In genomic region chr12:122894173-122895121, GRCh38 we compare ENCODE assay signal across 8 cellular contexts. TPM values are rescaled to one million over a fixed set of nuclear protein-coding genes. Genes with fewer than 3 reads are reported as not detected.
DNase-seq lines count a peak whose midpoint lies in the region; ATAC-seq and TF ChIP-seq lines count a peak whose summit lies in the region.

No MANE protein-coding gene starts in this region.

- H3K36me3 Mint-ChIP-seq in neural progenitor cell: peaks cover 2% of the 10 kb centered on the region

- 24 to 30% methylated on average over 15 of the region's 15 CpGs for WGBS in esophagus, 2 donors

- H3K4me2 ChIP-seq in DND-41 (ENCODE audit: insufficient read depth, low read length) (peak overlapping the region; percentile 84), neural progenitor cell (peak overlapping the region; percentile 94)

- H3K9ac ChIP-seq in DND-41 (ENCODE audit: low read depth, low read length): peak overlapping the region; percentile 83
- H3K9ac ChIP-seq in SK-N-MC (ENCODE audit: insufficient read length): peak overlapping the region; percentile 93
- H3K9ac ChIP-seq in neural progenitor cell: no peak overlapping the region

- H3K27me3 Mint-ChIP-seq in neural progenitor cell (ENCODE audit: insufficient read depth, low read depth): peaks cover 12% of the 10 kb centered on the region

- peak overlapping the region; percentile 66; the same call in 1 of the 2 replicates for H3K27ac ChIP-seq in DND-41 (ENCODE audit: low read length)
- peak overlapping the region; percentile 67 for H3K27ac ChIP-seq in SK-N-MC
- peak overlapping the region; percentile 89 to 95 for H3K27ac ChIP-seq in esophagus (ENCODE audit: low read depth in 2 of 2, low read length in 1 of 2)
- no peak overlapping the region for H3K27ac ChIP-seq in neural progenitor cell

- H2AFZ ChIP-seq in DND-41 (ENCODE audit: low read depth, low read length) (no peak overlapping the region), neural progenitor cell (replicated peaks) (no peak overlapping the region)

- no peaks in the 10 kb centered on the region for H3K9me3 Mint-ChIP-seq in neural progenitor cell

- H3K27ac Mint-ChIP-seq in neural progenitor cell: peak overlapping the region; percentile 57

- no peak for TF ChIP-seq CTCF in DND-41 (IDR thresholded peaks at IDR 0.05; ENCODE audit: borderline replicate concordance, extremely low read depth, low read length, poor library complexity, severe bottlenecking)
- TF ChIP-seq CTCF in neural progenitor cell (IDR thresholded peaks at IDR 0.05): no peak

- H3K4me1 ChIP-seq in DND-41 (ENCODE audit: insufficient read depth, low read length) (peaks cover 93% of the 10 kb centered on the region), esophagus (ENCODE audit: control insufficient read depth in 2 of 2, insufficient read depth in 2 of 2, low read length in 1 of 2) (peaks cover 0 to 5% of the 10 kb centered on the region in 2 donors), neural progenitor cell (peaks cover 36% of the 10 kb centered on the region)

- H4K20me1 ChIP-seq in DND-41 (ENCODE audit: insufficient read depth, low read length) (peaks cover 15% of the 10 kb centered on the region; the same call in 1 of the 2 replicates), neural progenitor cell (ENCODE audit: low read depth) (peaks cover 56% of the 10 kb centered on the region)

- H3K36me3 ChIP-seq in DND-41 (ENCODE audit: insufficient read depth, low read length) (peaks cover 5% of the 10 kb centered on the region; the same call in 1 of the 2 replicates), SK-N-MC (ENCODE audit: insufficient read depth, low read length) (no peaks in the 10 kb centered on the region), esophagus (ENCODE audit: control insufficient read depth in 2 of 2, insufficient read depth in 2 of 2, low read length in 1 of 2) (no peaks in the 10 kb centered on the region), neural progenitor cell (no peaks in the 10 kb centered on the region)

- no peak; the same call in 2 of the 3 replicates for ATAC-seq in DND-41 (ENCODE audit: insufficient read depth, low read depth)
- no peak for ATAC-seq in HG03354 (IDR thresholded peaks at IDR 0.05; ENCODE audit: poor library complexity, severe bottlenecking, unreplicated experiment)
- ATAC-seq in HG02938 (IDR thresholded peaks at IDR 0.05; ENCODE audit: unreplicated experiment): no peak

- no peaks in the 10 kb centered on the region for H3K27me3 ChIP-seq in DND-41 (ENCODE audit: insufficient read depth, low read length, poor library complexity)
- H3K27me3 ChIP-seq in esophagus (ENCODE audit: control insufficient read depth in 1 of 2, insufficient read depth in 2 of 2, low read length in 2 of 2): no peaks in the 10 kb centered on the region
- H3K27me3 ChIP-seq in neural progenitor cell: peaks cover 57% of the 10 kb centered on the region

- H3K4me3 ChIP-seq in DND-41 (ENCODE audit: low read depth in 1 of 2, low read length in 2 of 2): peak overlapping the region; percentile 88 to 89; a peak in 3 of 4 replicates
- H3K4me3 ChIP-seq in SK-N-MC: peak overlapping the region; percentile 93
- peak overlapping the region; percentile 74 to 85 for H3K4me3 ChIP-seq in esophagus (ENCODE audit: low read depth in 1 of 2, low read length in 2 of 2)
- H3K4me3 ChIP-seq in neural progenitor cell: peak overlapping the region; percentile 80

- H3K79me2 ChIP-seq in DND-41 (ENCODE audit: insufficient read depth, low read length): peaks cover 72% of the 10 kb centered on the region
- peaks cover 57% of the 10 kb centered on the region for H3K79me2 ChIP-seq in neural progenitor cell (ENCODE audit: low read depth)

- DNase-seq in DND-41 (no peak), SK-N-MC (ENCODE audit: low read depth, low spot score) (no peak), neural progenitor cell (ENCODE audit: low spot score) (no peak), NCI-H1930 (lab: John Stamatoyannopoulos, UW) (no peak), SIG-M5 (lab: John Stamatoyannopoulos, UW) (no peak)

- H3K9me3 ChIP-seq in DND-41 (ENCODE audit: insufficient read depth, low read length, severe bottlenecking) (no peaks in the 10 kb centered on the region), SK-N-MC (ENCODE audit: low read depth, low read length) (no peaks in the 10 kb centered on the region), esophagus (ENCODE audit: control insufficient read depth in 2 of 2, insufficient read depth in 1 of 2, low read depth in 1 of 2, low read length in 1 of 2) (no peaks in the 10 kb centered on the region), neural progenitor cell (ENCODE audit: low read depth) (no peaks in the 10 kb centered on the region)

- H3K4me1 Mint-ChIP-seq in neural progenitor cell: peaks cover 69% of the 10 kb centered on the region

- peaks cover 29% of the 10 kb centered on the region for H3F3A ChIP-seq in neural progenitor cell (ENCODE audit: low read depth)

- H3K4me3 Mint-ChIP-seq in neural progenitor cell: peak overlapping the region; percentile 92

RNA-seq across cellular contexts. Expression of gene VPS37B, which starts 1.5 kb away (rescaled TPM):
- 10 to 100 TPM; 50.2 to 81.4 TPM for polyA plus RNA-seq in esophagus
- total RNA-seq in neural progenitor cell (ENCODE audit: low replicate concordance): 19.4 and 23.9 TPM in 2 replicates

RNA-seq across cellular contexts. Expression of gene HIP1R, which starts 59.2 kb away (rescaled TPM):
- polyA plus RNA-seq in esophagus: 10 to 100 TPM; 23.1 to 32.7 TPM
- 19.3 and 25.6 TPM in 2 replicates for total RNA-seq in neural progenitor cell (ENCODE audit: low replicate concordance)
